Comparison of ENCODE assay signal across 2 cellular contexts in genomic region chr2:241565413-241565812, GRCh38.
A peak's percentile ranks its signal among the peaks of the same experiment; 100 is the strongest.
TF ChIP-seq lines count a peak whose summit lies in the region.

No MANE protein-coding gene starts in this region.

TF ChIP-seq in WTC11, 78 proteins besides CTCF, POLR2A, EP300 and RAD21:
- TF ChIP-seq ESRRA (CRISPR knock-in tag; IDR thresholded peaks at IDR 0.05; ENCODE audit: borderline replicate concordance) (no peak), IRF2 (CRISPR knock-in tag; IDR thresholded peaks at IDR 0.05; ENCODE audit: borderline replicate concordance, low read depth) (no peak), NR3C1 (CRISPR knock-in tag; conservative IDR thresholded peaks at IDR 0.05; ENCODE audit: low read depth) (no peak), ZNF423 (CRISPR knock-in tag; IDR thresholded peaks at IDR 0.05) (no peak), STAT6 (CRISPR knock-in tag; conservative IDR thresholded peaks at IDR 0.05; ENCODE audit: low read depth) (no peak), ELF4 (CRISPR knock-in tag; IDR thresholded peaks at IDR 0.05; ENCODE audit: low read depth) (no peak), GRHL2 (CRISPR knock-in tag; IDR thresholded peaks at IDR 0.05; ENCODE audit: insufficient replicate concordance, severe bottlenecking) (no peak), OVOL2 (CRISPR knock-in tag; IDR thresholded peaks at IDR 0.05; ENCODE audit: borderline replicate concordance) (no peak), E2F4 (CRISPR knock-in tag; IDR thresholded peaks at IDR 0.05; ENCODE audit: borderline replicate concordance, low read depth) (no peak), SMAD3 (CRISPR knock-in tag; IDR thresholded peaks at IDR 0.05; ENCODE audit: borderline replicate concordance) (no peak), CDX4 (CRISPR knock-in tag; IDR thresholded peaks at IDR 0.05; ENCODE audit: borderline replicate concordance) (no peak), KAT7 (CRISPR knock-in tag; IDR thresholded peaks at IDR 0.05; ENCODE audit: borderline replicate concordance) (no peak), MAX (CRISPR knock-in tag; IDR thresholded peaks at IDR 0.05) (no peak), TCF7 (CRISPR knock-in tag; IDR thresholded peaks at IDR 0.05; ENCODE audit: low read depth) (no peak), NFATC4 (CRISPR knock-in tag; IDR thresholded peaks at IDR 0.05) (no peak), ERG (CRISPR knock-in tag; IDR thresholded peaks at IDR 0.05) (no peak), ZMAT4 (CRISPR knock-in tag; IDR thresholded peaks at IDR 0.05) (no peak)
TF ChIP-seq in WTC11: peak in this region for 0.

TF ChIP-seq in HepG2, 621 proteins besides CTCF, POLR2A, EP300 and RAD21:
- no peak for TF ChIP-seq CENPX (CRISPR knock-in tag; IDR thresholded peaks at IDR 0.05)
- TF ChIP-seq ZNF329 (CRISPR knock-in tag; IDR thresholded peaks at IDR 0.05; ENCODE audit: low read depth): no peak
- peak; percentile 74 for TF ChIP-seq AGO2 (optimal IDR thresholded peaks at IDR 0.05; ENCODE audit: low read depth, low read length)
TF ChIP-seq in HepG2: peak in this region for 1.
